Comparison of ENCODE assay signal across 7 cellular contexts in genomic region chr6:31733734-31734133, GRCh38. TPM values are rescaled to one million over a fixed set of nuclear protein-coding genes. Genes with fewer than 3 reads are reported as not detected.
DNase-seq lines count a peak whose midpoint lies in the region; ATAC-seq and TF ChIP-seq lines count a peak whose summit lies in the region.
"Had no signal": no experiment of that assay in that cellular context is flagged by ENCODE, and none has a peak within 500 bp of the region (broad histone marks: within the 10 kb centered on the region; RNA-seq: fewer than 3 reads in every experiment).

No MANE protein-coding gene starts in this region.

- no peaks in the 10 kb centered on the region for H3K27me3 ChIP-seq in CD4-positive, alpha-beta T cell (ENCODE audit: control insufficient read depth, insufficient read depth, low read length)

- DNase-seq in CD4-positive, alpha-beta T cell: no peak
- DNase-seq in WTC11 (ENCODE audit: low spot score) (no peak), DMS79 (lab: John Stamatoyannopoulos, UW) (no peak)

- peak overlapping the region; percentile 85 for H3K27ac Mint-ChIP-seq in CD4-positive, alpha-beta T cell
- H3K27ac Mint-ChIP-seq in WTC11: no peak overlapping the region

- H3K4me1 ChIP-seq in mesodermal cell (ENCODE audit: control insufficient read depth, insufficient read depth, low read length, poor library complexity, severe bottlenecking): peaks cover 50% of the 10 kb centered on the region

- no peaks in the 10 kb centered on the region for H3K9me3 Mint-ChIP-seq in CD4-positive, alpha-beta T cell
- no peaks in the 10 kb centered on the region for H3K9me3 Mint-ChIP-seq in WTC11

- 92 to 96% methylated on average over 4 of the region's 4 CpGs for WGBS in mesodermal cell (ENCODE audit: insufficient coverage in 2 of 2), 2 experiments

- ATAC-seq in CD4-positive, alpha-beta T cell (ENCODE audit: poor library complexity): no peak
- no peak for ATAC-seq in WTC11
- no peak for ATAC-seq in GM21526 (IDR thresholded peaks at IDR 0.05; ENCODE audit: low FRiP score, unreplicated experiment)
- ATAC-seq in GM18868 (IDR thresholded peaks at IDR 0.05; ENCODE audit: unreplicated experiment): no peak

- POLR2A ChIA-PET in CD4-positive, alpha-beta T cell (lab: Charles Lee): no interaction called here
- POLR2A ChIA-PET in WTC11 (lab: Charles Lee): no interaction called here

- H3K27me3 Mint-ChIP-seq in CD4-positive, alpha-beta T cell: no peaks in the 10 kb centered on the region
- H3K27me3 Mint-ChIP-seq in WTC11 (ENCODE audit: low read depth): no peaks in the 10 kb centered on the region

- H3K4me3 ChIP-seq in mesodermal cell (ENCODE audit: extremely low read depth, insufficient read depth, low read length, poor library complexity, severe bottlenecking): peak overlapping the region; percentile 98

- CTCF ChIA-PET in CD4-positive, alpha-beta T cell (lab: Charles Lee): interaction anchor here (2.0 kb wide), 1 partner anchor 36 kb away, joined by 4 read pairs; no protein-coding TSS in a partner anchor
- CTCF ChIA-PET in WTC11 (lab: Charles Lee): interaction anchor here (1.5 kb wide), 2 partner anchors 36 to 189 kb away, joined by 3 to 5 read pairs; no protein-coding TSS in a partner anchor

- no peaks in the 10 kb centered on the region for H3K9me3 ChIP-seq in CD4-positive, alpha-beta T cell (ENCODE audit: control insufficient read depth, low read length)
- no peaks in the 10 kb centered on the region for H3K9me3 ChIP-seq in mesodermal cell (ENCODE audit: control insufficient read depth, low read length)

- TF ChIP-seq CTCF in CD4-positive, alpha-beta T cell (IDR thresholded peaks at IDR 0.05): no peak
- no peak for TF ChIP-seq CTCF in WTC11 (IDR thresholded peaks at IDR 0.05)

- H3K36me3 Mint-ChIP-seq in CD4-positive, alpha-beta T cell (ENCODE audit: low read depth): peaks cover 65% of the 10 kb centered on the region
- H3K36me3 Mint-ChIP-seq in WTC11: peaks cover 27% of the 10 kb centered on the region

- peak overlapping the region; percentile 71 for H3K4me3 Mint-ChIP-seq in CD4-positive, alpha-beta T cell
- H3K4me3 Mint-ChIP-seq in WTC11: peak overlapping the region; percentile 93; the same call in 1 of the 2 replicates

- H3K36me3 ChIP-seq in mesodermal cell (ENCODE audit: control insufficient read depth, insufficient read depth, low read length): peaks cover 43% of the 10 kb centered on the region

- peaks cover 83% of the 10 kb centered on the region for H3K4me1 Mint-ChIP-seq in CD4-positive, alpha-beta T cell (ENCODE audit: low read depth)
- H3K4me1 Mint-ChIP-seq in WTC11: peaks cover 40% of the 10 kb centered on the region

- peak overlapping the region; percentile 90 for H3K27ac ChIP-seq in CD4-positive, alpha-beta T cell (ENCODE audit: low read depth, low read length)
- H3K27ac ChIP-seq in mesodermal cell (ENCODE audit: low read depth, low read length, severe bottlenecking): peak overlapping the region; percentile 98

- intact Hi-C loops in CD4-positive, alpha-beta T cell (cut with DNase I, micrococcal nuclease): no loop called here

TF ChIP-seq in WTC11, 78 proteins besides CTCF, POLR2A, EP300 and RAD21:
- no peak for TF ChIP-seq NR2C2 (CRISPR knock-in tag; IDR thresholded peaks at IDR 0.05)
- TF ChIP-seq NR1H2 (CRISPR knock-in tag; IDR thresholded peaks at IDR 0.05): no peak
- TF ChIP-seq GRHL2 (CRISPR knock-in tag; IDR thresholded peaks at IDR 0.05; ENCODE audit: insufficient replicate concordance, severe bottlenecking): no peak
- TF ChIP-seq ZNF219 (CRISPR knock-in tag; IDR thresholded peaks at IDR 0.05; ENCODE audit: borderline replicate concordance): no peak
- no peak for TF ChIP-seq GTF2I (CRISPR knock-in tag; conservative IDR thresholded peaks at IDR 0.05)
- no peak for TF ChIP-seq ZNF671 (CRISPR knock-in tag; IDR thresholded peaks at IDR 0.05)
- no peak for TF ChIP-seq ZSCAN18 (CRISPR knock-in tag; IDR thresholded peaks at IDR 0.05)
- TF ChIP-seq, protein P1, sequence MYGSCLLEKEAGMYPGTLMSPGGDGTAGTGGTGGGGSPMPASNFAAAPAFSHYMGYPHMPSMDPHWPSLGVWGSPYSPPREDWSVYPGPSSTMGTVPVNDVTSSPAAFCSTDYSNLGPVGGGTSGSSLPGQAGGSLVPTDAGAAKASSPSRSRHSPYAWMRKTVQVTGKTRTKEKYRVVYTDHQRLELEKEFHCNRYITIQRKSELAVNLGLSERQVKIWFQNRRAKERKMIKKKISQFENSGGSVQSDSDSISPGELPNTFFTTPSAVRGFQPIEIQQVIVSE (CRISPR knock-in tag; IDR thresholded peaks at IDR 0.05; ENCODE audit: borderline replicate concordance): no peak
- TF ChIP-seq, protein P2, sequence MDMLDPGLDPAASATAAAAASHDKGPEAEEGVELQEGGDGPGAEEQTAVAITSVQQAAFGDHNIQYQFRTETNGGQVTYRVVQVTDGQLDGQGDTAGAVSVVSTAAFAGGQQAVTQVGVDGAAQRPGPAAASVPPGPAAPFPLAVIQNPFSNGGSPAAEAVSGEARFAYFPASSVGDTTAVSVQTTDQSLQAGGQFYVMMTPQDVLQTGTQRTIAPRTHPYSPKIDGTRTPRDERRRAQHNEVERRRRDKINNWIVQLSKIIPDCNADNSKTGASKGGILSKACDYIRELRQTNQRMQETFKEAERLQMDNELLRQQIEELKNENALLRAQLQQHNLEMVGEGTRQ (CRISPR knock-in tag; IDR thresholded peaks at IDR 0.05): no peak
TF ChIP-seq in WTC11: peak in this region for 0.

RNA-seq across cellular contexts. Expression of gene CLIC1, which starts 2.6 kb away (rescaled TPM):
- total RNA-seq in CD4-positive, alpha-beta T cell: 10 to 100 TPM; 61.2 to 61.5 TPM
- 229 to 244 TPM (median 230 TPM) in 3 replicates for total RNA-seq in WTC11 (2021)
- polyA plus RNA-seq in mesodermal cell (2013, experiment 1 of 2): 774 TPM
- 678 TPM for polyA plus RNA-seq in mesodermal cell (2013, experiment 2 of 2)

RNA-seq across cellular contexts. Expression of gene DDAH2, which starts 4.6 kb away (rescaled TPM):
- total RNA-seq in CD4-positive, alpha-beta T cell: 1 to 10 TPM; 3.0 to 3.3 TPM
- 62.2 to 67.3 TPM (median 65.8 TPM) in 3 replicates for total RNA-seq in WTC11 (2021)
- 159 TPM for polyA plus RNA-seq in mesodermal cell (2013, experiment 1 of 2)
- polyA plus RNA-seq in mesodermal cell (2013, experiment 2 of 2): 131 TPM

RNA-seq across cellular contexts. Expression of gene MSH5, which starts 6.1 kb away (rescaled TPM):
- total RNA-seq in CD4-positive, alpha-beta T cell: 10 to 100 TPM; 13.6 to 13.7 TPM
- 43.1 to 62.3 TPM (median 56.1 TPM) in 3 replicates for total RNA-seq in WTC11 (2021)
- polyA plus RNA-seq in mesodermal cell (2013, experiment 1 of 2): 31.6 TPM
- 21.8 TPM for polyA plus RNA-seq in mesodermal cell (2013, experiment 2 of 2)

RNA-seq across cellular contexts. Expression of gene MPIG6B, which starts 10.6 kb away (rescaled TPM):
- under 1 TPM; 0.11 to 0.17 TPM for total RNA-seq in CD4-positive, alpha-beta T cell
- total RNA-seq in WTC11 (2021): 0.09 to 0.11 TPM (median 0.11 TPM) in 3 replicates
- 0.11 TPM for polyA plus RNA-seq in mesodermal cell (2013, experiment 1 of 2)
- not detected for polyA plus RNA-seq in mesodermal cell (2013, experiment 2 of 2)
- total RNA-seq: T-helper 1 cell treated with Interleukin-12 subunit alpha and Interleukin-12 subunit beta and Interleukin-4 antibody, amounts not matched to agents 30 ng/mL and 1 ng/mL, for 36 hours had no signal

RNA-seq across cellular contexts. Expression of gene LY6G6C, which starts 12.2 kb away (rescaled TPM):
- not detected for total RNA-seq in CD4-positive, alpha-beta T cell
- total RNA-seq in WTC11 (2021): 0.21 to 0.35 TPM in 2 of 3 replicates, not detected in the other
- 0.85 TPM for polyA plus RNA-seq in mesodermal cell (2013, experiment 1 of 2)
- 1.2 TPM for polyA plus RNA-seq in mesodermal cell (2013, experiment 2 of 2)
- total RNA-seq: T-helper 1 cell treated with Interleukin-12 subunit alpha and Interleukin-12 subunit beta and Interleukin-4 antibody, amounts not matched to agents 30 ng/mL and 1 ng/mL, for 36 hours had no signal

Comparison
In these comparisons a context has a peak if more than half of its experiments do, and no peak if none do; other contexts are left out.
1. RNA of gene DDAH2, which starts 4.6 kb away (total RNA-seq): 62.2 to 67.3 TPM in WTC11; 3.0 to 3.3 TPM in CD4-positive, alpha-beta T cell; every median in the first group is over 10 times any median in the second.